In the genomic region with DNA sequence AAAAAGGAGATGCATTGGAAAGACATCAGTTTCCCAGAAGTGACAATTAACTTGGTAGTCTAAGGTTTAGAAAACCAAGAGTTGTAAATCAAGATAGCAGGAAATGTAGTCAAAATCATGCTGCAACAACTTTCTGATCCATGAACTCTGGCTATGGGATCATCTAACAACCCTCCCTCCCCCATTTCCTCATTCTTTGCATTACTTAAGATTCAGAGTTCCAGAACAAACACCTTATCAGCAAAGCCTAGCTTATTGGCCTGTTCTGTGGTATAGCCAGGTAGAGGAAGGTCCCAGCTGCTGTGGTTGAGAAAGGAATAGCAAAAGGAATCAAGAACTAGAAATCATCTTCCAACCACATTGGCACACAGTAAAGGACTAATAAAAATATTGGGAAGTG, we compare ENCODE assay signal across 17 cellular contexts.
DNase-seq lines count a peak whose midpoint lies in the region; ATAC-seq, FAIRE-seq and TF ChIP-seq lines count a peak whose summit lies in the region.
"Had no signal": no experiment of that assay in that cellular context is flagged by ENCODE, and none has a peak within 500 bp of the region (broad histone marks: within the 10 kb centered on the region; RNA-seq: fewer than 3 reads in every experiment).

No MANE protein-coding gene starts in this region.

- H3K9me2 ChIP-seq in SK-N-SH, result no peaks in the 10 kb centered on the region

- no peak overlapping the region for H3K4me3 ChIP-seq in SK-N-SH (ENCODE audit: low read depth in 2 of 2, low read length in 1 of 2)
- no peak overlapping the region for H3K4me3 ChIP-seq in bronchial epithelial cell (ENCODE audit: low read depth, low read length)

- no peak for TF ChIP-seq RAD21 in SK-N-SH (IDR thresholded peaks at IDR 0.05; ENCODE audit: low read length)

- CTCF ChIA-PET in SK-N-SH (lab: Yijun Ruan, JAX), result no interaction called here

- no peaks in the 10 kb centered on the region for H3K36me3 ChIP-seq in SK-N-SH (replicated peaks in 1 of 2; ENCODE audit: control insufficient read depth in 1 of 2, insufficient read depth in 2 of 2, low read length in 1 of 2)
- no peaks in the 10 kb centered on the region for H3K36me3 ChIP-seq in bronchial epithelial cell (ENCODE audit: control insufficient read depth, insufficient read depth, low read length)

- H3K4me2 ChIP-seq in SK-N-SH, result no peak overlapping the region

- H3K79me2 ChIP-seq in SK-N-SH (ENCODE audit: insufficient read depth), result no peaks in the 10 kb centered on the region; the same call in 1 of the 2 replicates

- ATAC-seq in SK-N-SH treated with all-trans-retinoic acid at 6 μM for 48 hours, result no peak
- ATAC-seq in GM21717 (IDR thresholded peaks at IDR 0.05; ENCODE audit: unreplicated experiment), result no peak
- ATAC-seq in HG03097 (IDR thresholded peaks at IDR 0.05; ENCODE audit: low FRiP score, unreplicated experiment), result no peak
- ATAC-seq: left ventricle myocardium superior; stimulated activated naive CD8-positive, alpha-beta T cell treated with anti-CD3 and anti-CD28 coated beads, Interleukin-15, Interleukin-2, amounts not matched to agents 100 U/mL and 50 U/mL, for 24 hours had no signal

- no peaks in the 10 kb centered on the region for H4K20me1 ChIP-seq in SK-N-SH (ENCODE audit: insufficient read depth)

- H3K27me3 ChIP-seq in SK-N-SH (ENCODE audit: insufficient read depth) (no peaks in the 10 kb centered on the region), bronchial epithelial cell (ENCODE audit: control insufficient read depth, insufficient read depth, low read length) (no peaks in the 10 kb centered on the region)

- H3K27ac ChIP-seq in SK-N-SH (ENCODE audit: low read depth in 2 of 2, low read length in 1 of 2), result peak overlapping the region in 1 of 2 experiments; percentile 84; a peak in 2 of 4 replicates
- H3K27ac ChIP-seq: 22Rv1 had no signal

- H3K4me1 ChIP-seq in SK-N-SH (ENCODE audit: control insufficient read depth in 1 of 2, insufficient read depth in 2 of 2, low read depth in 1 of 2, low read length in 1 of 2), result peaks cover 0 to 39% of the 10 kb centered on the region in 2 experiments; a peak in 2 of 4 replicates

- TF ChIP-seq CTCF in SK-N-SH (IDR thresholded peaks at IDR 0.05), result no peak
- no peak for TF ChIP-seq CTCF in bronchial epithelial cell (IDR thresholded peaks at IDR 0.05; ENCODE audit: insufficient read depth, low read length, severe bottlenecking)

- DNase-seq in SK-N-SH (no peak), bronchial epithelial cell (ENCODE audit: low read depth) (peak; percentile 85), kidney tubule cell (ENCODE audit: low spot score) (peak; percentile 94), urothelium cell line (ENCODE audit: low spot score) (peak; percentile 12), NCI-H1436 (lab: John Stamatoyannopoulos, UW) (no peak)
- DNase-seq: CD4-positive, alpha-beta memory T cell; effector memory CD4-positive, alpha-beta T cell; glutamatergic neuron; Kasumi-1; left ventricle myocardium superior; NCI-H1694; NCI-H69; stimulated activated naive CD8-positive, alpha-beta T cell treated with anti-CD3 and anti-CD28 coated beads, Interleukin-15, Interleukin-2, amounts not matched to agents 100 U/mL and 50 U/mL, for 24 hours had no signal

- no peak; a peak in 1 of 4 replicates for TF ChIP-seq EP300 in SK-N-SH (IDR thresholded peaks at IDR 0.05; ENCODE audit: borderline replicate concordance in 1 of 2, low read depth in 1 of 2, low read length in 1 of 2)

- POLR2A ChIA-PET in SK-N-SH (lab: Yijun Ruan, JAX), result no interaction called here

- no peak overlapping the region for H3K9ac ChIP-seq in SK-N-SH

- H3F3A ChIP-seq in SK-N-SH (replicated peaks; ENCODE audit: insufficient read depth), result peaks cover 30% of the 10 kb centered on the region

- no peak for FAIRE-seq in bronchial epithelial cell (lab: Jason Lieb, UNC)
- no peak for FAIRE-seq in urothelium cell line (lab: Jason Lieb, UNC)

- H2AFZ ChIP-seq in SK-N-SH (ENCODE audit: low read depth), result 0 out of 2 replicates have a peak overlapping the region, but pooled peaks have one; percentile 10

- no peaks in the 10 kb centered on the region for H3K9me3 ChIP-seq in SK-N-SH

TF ChIP-seq in SK-N-SH, 30 proteins besides CTCF, POLR2A, EP300 and RAD21:
- TF ChIP-seq ELF1 (IDR thresholded peaks at IDR 0.05) (peak; percentile 58; the same call in 1 of the 2 replicates), RXRA (IDR thresholded peaks at IDR 0.05; ENCODE audit: borderline replicate concordance, low read depth) (0 out of 2 replicates have a peak, but pooled peaks have one; percentile 12), TEAD4 (IDR thresholded peaks at IDR 0.05; ENCODE audit: borderline replicate concordance, insufficient read depth) (0 out of 2 replicates have a peak, but pooled peaks have one; percentile 47), YY1 (IDR thresholded peaks at IDR 0.05; ENCODE audit: low read depth) (no peak)
- TF ChIP-seq, protein P1, sequence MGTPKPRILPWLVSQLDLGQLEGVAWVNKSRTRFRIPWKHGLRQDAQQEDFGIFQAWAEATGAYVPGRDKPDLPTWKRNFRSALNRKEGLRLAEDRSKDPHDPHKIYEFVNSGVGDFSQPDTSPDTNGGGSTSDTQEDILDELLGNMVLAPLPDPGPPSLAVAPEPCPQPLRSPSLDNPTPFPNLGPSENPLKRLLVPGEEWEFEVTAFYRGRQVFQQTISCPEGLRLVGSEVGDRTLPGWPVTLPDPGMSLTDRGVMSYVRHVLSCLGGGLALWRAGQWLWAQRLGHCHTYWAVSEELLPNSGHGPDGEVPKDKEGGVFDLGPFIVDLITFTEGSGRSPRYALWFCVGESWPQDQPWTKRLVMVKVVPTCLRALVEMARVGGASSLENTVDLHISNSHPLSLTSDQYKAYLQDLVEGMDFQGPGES (IDR thresholded peaks at IDR 0.05; ENCODE audit: low read depth, low read length), result no peak

TF ChIP-seq in SK-N-SH treated with all-trans-retinoic acid at 6 μM for 48 hours, 23 proteins besides CTCF, POLR2A, EP300 and RAD21 (continues in another document):
- TF ChIP-seq ZNF565 (CRISPR knock-in tag; conservative IDR thresholded peaks at IDR 0.05; ENCODE audit: low read depth), result no peak
- TF ChIP-seq BACH2 (CRISPR knock-in tag; IDR thresholded peaks at IDR 0.05; ENCODE audit: borderline replicate concordance), result no peak
- TF ChIP-seq ZFP30 (CRISPR knock-in tag; IDR thresholded peaks at IDR 0.05), result no peak
- TF ChIP-seq PPARA (CRISPR knock-in tag; IDR thresholded peaks at IDR 0.05; ENCODE audit: borderline replicate concordance), result no peak
- TF ChIP-seq ZC3H10 (CRISPR knock-in tag; IDR thresholded peaks at IDR 0.05), result no peak
- no peak for TF ChIP-seq TOX (CRISPR knock-in tag; IDR thresholded peaks at IDR 0.05; ENCODE audit: borderline replicate concordance)
- TF ChIP-seq, protein P2, sequence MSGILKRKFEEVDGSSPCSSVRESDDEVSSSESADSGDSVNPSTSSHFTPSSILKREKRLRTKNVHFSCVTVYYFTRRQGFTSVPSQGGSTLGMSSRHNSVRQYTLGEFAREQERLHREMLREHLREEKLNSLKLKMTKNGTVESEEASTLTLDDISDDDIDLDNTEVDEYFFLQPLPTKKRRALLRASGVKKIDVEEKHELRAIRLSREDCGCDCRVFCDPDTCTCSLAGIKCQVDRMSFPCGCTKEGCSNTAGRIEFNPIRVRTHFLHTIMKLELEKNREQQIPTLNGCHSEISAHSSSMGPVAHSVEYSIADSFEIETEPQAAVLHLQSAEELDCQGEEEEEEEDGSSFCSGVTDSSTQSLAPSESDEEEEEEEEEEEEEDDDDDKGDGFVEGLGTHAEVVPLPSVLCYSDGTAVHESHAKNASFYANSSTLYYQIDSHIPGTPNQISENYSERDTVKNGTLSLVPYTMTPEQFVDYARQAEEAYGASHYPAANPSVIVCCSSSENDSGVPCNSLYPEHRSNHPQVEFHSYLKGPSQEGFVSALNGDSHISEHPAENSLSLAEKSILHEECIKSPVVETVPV (CRISPR knock-in tag; IDR thresholded peaks at IDR 0.05), result no peak
- TF ChIP-seq CSDC2 (CRISPR knock-in tag; IDR thresholded peaks at IDR 0.05), result no peak
- TF ChIP-seq, protein P3, sequence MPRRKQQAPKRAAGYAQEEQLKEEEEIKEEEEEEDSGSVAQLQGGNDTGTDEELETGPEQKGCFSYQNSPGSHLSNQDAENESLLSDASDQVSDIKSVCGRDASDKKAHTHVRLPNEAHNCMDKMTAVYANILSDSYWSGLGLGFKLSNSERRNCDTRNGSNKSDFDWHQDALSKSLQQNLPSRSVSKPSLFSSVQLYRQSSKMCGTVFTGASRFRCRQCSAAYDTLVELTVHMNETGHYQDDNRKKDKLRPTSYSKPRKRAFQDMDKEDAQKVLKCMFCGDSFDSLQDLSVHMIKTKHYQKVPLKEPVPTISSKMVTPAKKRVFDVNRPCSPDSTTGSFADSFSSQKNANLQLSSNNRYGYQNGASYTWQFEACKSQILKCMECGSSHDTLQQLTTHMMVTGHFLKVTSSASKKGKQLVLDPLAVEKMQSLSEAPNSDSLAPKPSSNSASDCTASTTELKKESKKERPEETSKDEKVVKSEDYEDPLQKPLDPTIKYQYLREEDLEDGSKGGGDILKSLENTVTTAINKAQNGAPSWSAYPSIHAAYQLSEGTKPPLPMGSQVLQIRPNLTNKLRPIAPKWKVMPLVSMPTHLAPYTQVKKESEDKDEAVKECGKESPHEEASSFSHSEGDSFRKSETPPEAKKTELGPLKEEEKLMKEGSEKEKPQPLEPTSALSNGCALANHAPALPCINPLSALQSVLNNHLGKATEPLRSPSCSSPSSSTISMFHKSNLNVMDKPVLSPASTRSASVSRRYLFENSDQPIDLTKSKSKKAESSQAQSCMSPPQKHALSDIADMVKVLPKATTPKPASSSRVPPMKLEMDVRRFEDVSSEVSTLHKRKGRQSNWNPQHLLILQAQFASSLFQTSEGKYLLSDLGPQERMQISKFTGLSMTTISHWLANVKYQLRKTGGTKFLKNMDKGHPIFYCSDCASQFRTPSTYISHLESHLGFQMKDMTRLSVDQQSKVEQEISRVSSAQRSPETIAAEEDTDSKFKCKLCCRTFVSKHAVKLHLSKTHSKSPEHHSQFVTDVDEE (CRISPR knock-in tag; IDR thresholded peaks at IDR 0.05), result no peak
- TF ChIP-seq, protein P4, sequence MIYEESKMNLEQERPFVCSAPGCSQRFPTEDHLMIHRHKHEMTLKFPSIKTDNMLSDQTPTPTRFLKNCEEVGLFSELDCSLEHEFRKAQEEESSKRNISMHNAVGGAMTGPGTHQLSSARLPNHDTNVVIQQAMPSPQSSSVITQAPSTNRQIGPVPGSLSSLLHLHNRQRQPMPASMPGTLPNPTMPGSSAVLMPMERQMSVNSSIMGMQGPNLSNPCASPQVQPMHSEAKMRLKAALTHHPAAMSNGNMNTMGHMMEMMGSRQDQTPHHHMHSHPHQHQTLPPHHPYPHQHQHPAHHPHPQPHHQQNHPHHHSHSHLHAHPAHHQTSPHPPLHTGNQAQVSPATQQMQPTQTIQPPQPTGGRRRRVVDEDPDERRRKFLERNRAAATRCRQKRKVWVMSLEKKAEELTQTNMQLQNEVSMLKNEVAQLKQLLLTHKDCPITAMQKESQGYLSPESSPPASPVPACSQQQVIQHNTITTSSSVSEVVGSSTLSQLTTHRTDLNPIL (CRISPR knock-in tag; IDR thresholded peaks at IDR 0.05; ENCODE audit: low read depth), result no peak
- TF ChIP-seq ISL1 (CRISPR knock-in tag; IDR thresholded peaks at IDR 0.05), result no peak; the same call in none of the 2 replicates
- no peak for TF ChIP-seq ZFP3 (CRISPR knock-in tag; IDR thresholded peaks at IDR 0.05)
- no peak for TF ChIP-seq ARNTL (CRISPR knock-in tag; IDR thresholded peaks at IDR 0.05; ENCODE audit: borderline replicate concordance, low read depth)
- no peak for TF ChIP-seq ZNF70 (CRISPR knock-in tag; IDR thresholded peaks at IDR 0.05)

Comparison
In these comparisons a context has a peak if more than half of its experiments do, and no peak if none do; other contexts are left out.
1. DNase-seq: peak in bronchial epithelial cell (single experiment), kidney tubule cell (single experiment) and urothelium cell line (single experiment); none in SK-N-SH (single experiment) and NCI-H1436 (single experiment).